ENCODE assay signal across 8 cellular contexts in the genomic region with DNA sequence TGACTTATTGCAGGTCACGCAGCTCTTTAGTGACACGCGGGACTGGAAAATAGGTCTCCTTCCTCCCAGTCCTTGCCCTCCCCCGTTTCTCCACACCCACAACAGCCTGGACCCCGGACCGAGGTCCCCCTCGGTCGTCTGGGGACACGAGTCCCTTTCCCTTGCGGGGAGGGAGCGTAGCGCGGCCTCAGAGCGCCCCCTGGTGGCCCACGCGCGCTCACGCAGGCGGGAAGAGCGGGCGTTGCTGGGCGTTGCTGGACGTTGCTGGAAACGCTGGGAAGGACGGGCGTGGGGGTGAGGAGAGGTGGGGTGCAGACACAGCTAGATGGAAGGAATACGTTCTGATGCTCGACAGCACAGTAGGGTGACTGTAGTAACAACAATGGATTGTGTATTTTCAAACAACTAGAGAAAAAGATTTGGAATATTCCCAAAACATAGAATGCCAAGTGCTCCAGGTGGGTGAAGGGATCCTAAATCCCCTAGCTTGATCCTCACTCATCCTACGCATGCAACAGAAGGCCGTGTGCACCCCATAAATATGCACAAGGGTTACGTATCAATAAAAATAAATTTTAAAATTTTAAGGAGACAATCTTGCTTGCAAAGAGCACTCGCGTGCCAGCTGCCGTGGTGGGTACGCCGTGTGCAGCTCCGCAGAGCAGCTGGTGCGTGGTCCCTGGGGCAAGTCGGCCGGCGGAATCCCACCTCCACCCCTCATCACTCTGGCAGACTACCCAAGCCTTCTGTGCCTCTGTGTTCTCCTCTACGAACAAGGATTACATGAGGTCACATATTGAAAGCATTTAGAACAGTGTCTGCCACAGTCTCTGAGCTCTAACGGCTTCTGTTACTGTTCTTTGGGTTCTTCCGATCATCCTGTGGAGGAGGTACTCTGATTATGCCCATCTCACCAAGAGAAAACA.
DNase-seq lines count a peak whose midpoint lies in the region; ATAC-seq and TF ChIP-seq lines count a peak whose summit lies in the region.

No MANE protein-coding gene starts in this region.

- H3K36me3 ChIP-seq in DOHH2 (ENCODE audit: control insufficient read depth, low read length): no peaks in the 10 kb centered on the region
- H3K36me3 ChIP-seq in HUES6 (ENCODE audit: control insufficient read depth, insufficient read depth, low read length): peaks cover 19% of the 10 kb centered on the region
- H3K36me3 ChIP-seq in uterus: no peaks in the 10 kb centered on the region

- H3K4me1 Mint-ChIP-seq in glutamatergic neuron (ENCODE audit: low read depth, unreplicated experiment): peaks cover 38% of the 10 kb centered on the region

- no peaks in the 10 kb centered on the region for H3K9me2 ChIP-seq in DOHH2 (replicated peaks; ENCODE audit: control insufficient read depth, low read length)

- no peak overlapping the region for H3K9ac ChIP-seq in HUES6 (ENCODE audit: low read length)

- no peaks in the 10 kb centered on the region for H3K79me2 ChIP-seq in DOHH2 (ENCODE audit: control insufficient read depth, low read length)

- H3K27me3 ChIP-seq in DOHH2 (ENCODE audit: control insufficient read depth, low read length): peaks cover 12% of the 10 kb centered on the region; the same call in 1 of the 2 replicates
- peaks cover 4% of the 10 kb centered on the region; the same call in 1 of the 2 replicates for H3K27me3 ChIP-seq in HUES6 (ENCODE audit: control insufficient read depth, insufficient read depth, low read length)
- no peaks in the 10 kb centered on the region for H3K27me3 ChIP-seq in uterus

- H3K4me3 Mint-ChIP-seq in glutamatergic neuron (ENCODE audit: unreplicated experiment): peak overlapping the region; percentile 69

- peak overlapping the region; percentile 50 for H3K4me2 ChIP-seq in DOHH2 (ENCODE audit: low read length)

- H3F3A ChIP-seq in DOHH2 (ENCODE audit: control insufficient read depth, insufficient read depth): no peaks in the 10 kb centered on the region

- H3K36me3 Mint-ChIP-seq in glutamatergic neuron (ENCODE audit: unreplicated experiment): peaks cover 11% of the 10 kb centered on the region

- peak; percentile 67 for DNase-seq in RWPE1 (ENCODE audit: low spot score)
- DNase-seq in activated gamma-delta T cell treated with anti-CD3 and anti-CD28 coated beads, Interleukin-2, amount 50 U/mL, for 16 hours (ENCODE audit: low read depth): peak; percentile 38
- DNase-seq in glutamatergic neuron: peak; percentile 87
- DNase-seq in posterior vena cava (ENCODE audit: low spot score): peak; percentile 91
- peak; percentile 33 to 67 for DNase-seq in uterus

- TF ChIP-seq CTCF in DOHH2 (IDR thresholded peaks at IDR 0.05; ENCODE audit: low read depth, low read length, poor library complexity, severe bottlenecking) (peak; percentile 99), RWPE1 (conservative IDR thresholded peaks at IDR 0.05; ENCODE audit: low read depth) (peak; percentile 82), glutamatergic neuron (IDR thresholded peaks at IDR 0.05; ENCODE audit: partially characterized antibody, unreplicated experiment) (peak; percentile 100), uterus (IDR thresholded peaks at IDR 0.05) (peak; percentile 92 to 99 (median 98))

- H3K27ac ChIP-seq in DOHH2 (ENCODE audit: low read depth, low read length) (no peak overlapping the region), HUES6 (ENCODE audit: low read depth, low read length) (no peak overlapping the region), RWPE1 (no peak overlapping the region), uterus (no peak overlapping the region)

- no peak for ATAC-seq in HG03521 (IDR thresholded peaks at IDR 0.05; ENCODE audit: unreplicated experiment)

- H3K9me3 ChIP-seq in DOHH2 (ENCODE audit: control insufficient read depth, insufficient read depth, low read length): no peaks in the 10 kb centered on the region
- no peaks in the 10 kb centered on the region for H3K9me3 ChIP-seq in HUES6 (ENCODE audit: control insufficient read depth, insufficient read depth, low read depth, low read length)
- H3K9me3 ChIP-seq in uterus: no peaks in the 10 kb centered on the region

- intact Hi-C loops in posterior vena cava (cut with DNase I) (loop anchor here (5.0 kb wide), 2 partner anchors 90 to 95 kb away; partner anchors contain the start of gene B4GALNT3 (in 1 of the 2)), uterus (cut with DNase I; ENCODE audit: low total_unique reads) (loop anchor here (5.0 kb wide), 1 partner anchor 105 kb away; no protein-coding TSS in a partner anchor)

- peaks cover 14% of the 10 kb centered on the region for H3K27me3 Mint-ChIP-seq in glutamatergic neuron (ENCODE audit: unreplicated experiment)

- POLR2A ChIA-PET in RWPE1 (lab: Yijun Ruan, JAX; ENCODE audit: low non-redundant PET): no interaction called here

- H3K4me3 ChIP-seq in DOHH2 (ENCODE audit: low read length) (peak overlapping the region; percentile 26; the same call in 1 of the 2 replicates), HUES6 (ENCODE audit: low read depth, low read length) (peak overlapping the region; percentile 51), uterus (no peak overlapping the region)

- peak overlapping the region; percentile 48 for H3K27ac Mint-ChIP-seq in glutamatergic neuron (ENCODE audit: unreplicated experiment)

- no peaks in the 10 kb centered on the region for H4K20me1 ChIP-seq in DOHH2 (ENCODE audit: control insufficient read depth, insufficient read depth, low read depth, low read length)

- H3K4me1 ChIP-seq in DOHH2 (ENCODE audit: control insufficient read depth, low read length) (peaks cover 10% of the 10 kb centered on the region), HUES6 (ENCODE audit: control insufficient read depth, insufficient read depth, low read length) (peaks cover 9% of the 10 kb centered on the region), uterus (no peaks in the 10 kb centered on the region)

- peaks cover 7% of the 10 kb centered on the region for H3K9me3 Mint-ChIP-seq in glutamatergic neuron (ENCODE audit: unreplicated experiment)

- CTCF ChIA-PET in RWPE1 (lab: Yijun Ruan, JAX): interaction anchor here (0.6 to 2.7 kb wide), 20 partner anchors 9 to 243 kb away, joined by 3 to 42 read pairs (median 3); no protein-coding TSS in a partner anchor

- no peak for TF ChIP-seq POLR2A in uterus (IDR thresholded peaks at IDR 0.05)

Comparison
In these comparisons a context has a peak if more than half of its experiments do, and no peak if none do; other contexts are left out.
1. H3K4me3 ChIP-seq: peak in DOHH2 (single experiment) and HUES6 (single experiment); none in uterus (0 of 2).
2. DNase-seq: peak in every context shown above with its lines; median percentile 91 in posterior vena cava; 87 in glutamatergic neuron; 67 in RWPE1; 50 in uterus; 38 in activated gamma-delta T cell treated with anti-CD3 and anti-CD28 coated beads, Interleukin-2, amount 50 U/mL, for 16 hours.
3. Peak in every context shown above with its lines, with median percentiles within 50 percentile points of each other: CTCF ChIP-seq.